1 cellular context compared by ENCODE assay signal in genomic region chr5:173327948-173328895, GRCh38.
TF ChIP-seq lines count a peak whose summit lies in the region.

A gene with protein sequence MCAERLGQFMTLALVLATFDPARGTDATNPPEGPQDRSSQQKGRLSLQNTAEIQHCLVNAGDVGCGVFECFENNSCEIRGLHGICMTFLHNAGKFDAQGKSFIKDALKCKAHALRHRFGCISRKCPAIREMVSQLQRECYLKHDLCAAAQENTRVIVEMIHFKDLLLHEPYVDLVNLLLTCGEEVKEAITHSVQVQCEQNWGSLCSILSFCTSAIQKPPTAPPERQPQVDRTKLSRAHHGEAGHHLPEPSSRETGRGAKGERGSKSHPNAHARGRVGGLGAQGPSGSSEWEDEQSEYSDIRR (minus strand): TSS chr5:173328414. CDS start chr5:173328193, 221 bp downstream.

TF ChIP-seq in HepG2, 621 proteins besides CTCF, POLR2A, EP300 and RAD21 (continued from another document and continues in another):
- TF ChIP-seq, protein P1, sequence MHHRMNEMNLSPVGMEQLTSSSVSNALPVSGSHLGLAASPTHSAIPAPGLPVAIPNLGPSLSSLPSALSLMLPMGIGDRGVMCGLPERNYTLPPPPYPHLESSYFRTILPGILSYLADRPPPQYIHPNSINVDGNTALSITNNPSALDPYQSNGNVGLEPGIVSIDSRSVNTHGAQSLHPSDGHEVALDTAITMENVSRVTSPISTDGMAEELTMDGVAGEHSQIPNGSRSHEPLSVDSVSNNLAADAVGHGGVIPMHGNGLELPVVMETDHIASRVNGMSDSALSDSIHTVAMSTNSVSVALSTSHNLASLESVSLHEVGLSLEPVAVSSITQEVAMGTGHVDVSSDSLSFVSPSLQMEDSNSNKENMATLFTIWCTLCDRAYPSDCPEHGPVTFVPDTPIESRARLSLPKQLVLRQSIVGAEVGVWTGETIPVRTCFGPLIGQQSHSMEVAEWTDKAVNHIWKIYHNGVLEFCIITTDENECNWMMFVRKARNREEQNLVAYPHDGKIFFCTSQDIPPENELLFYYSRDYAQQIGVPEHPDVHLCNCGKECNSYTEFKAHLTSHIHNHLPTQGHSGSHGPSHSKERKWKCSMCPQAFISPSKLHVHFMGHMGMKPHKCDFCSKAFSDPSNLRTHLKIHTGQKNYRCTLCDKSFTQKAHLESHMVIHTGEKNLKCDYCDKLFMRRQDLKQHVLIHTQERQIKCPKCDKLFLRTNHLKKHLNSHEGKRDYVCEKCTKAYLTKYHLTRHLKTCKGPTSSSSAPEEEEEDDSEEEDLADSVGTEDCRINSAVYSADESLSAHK (CRISPR knock-in tag; IDR thresholded peaks at IDR 0.05; ENCODE audit: borderline replicate concordance), result 0 out of 2 replicates have a peak, but pooled peaks have one; percentile 21
- no peak for TF ChIP-seq ZNF549 (CRISPR knock-in tag; IDR thresholded peaks at IDR 0.05)
- 0 out of 2 replicates have a peak, but pooled peaks have one; percentile 60 for TF ChIP-seq RARG (CRISPR knock-in tag; IDR thresholded peaks at IDR 0.05; ENCODE audit: low read depth)
- TF ChIP-seq ZNF337 (CRISPR knock-in tag; IDR thresholded peaks at IDR 0.05; ENCODE audit: borderline replicate concordance, low read depth), result peak; percentile 35; the same call in 1 of the 2 replicates
- TF ChIP-seq, protein P2, sequence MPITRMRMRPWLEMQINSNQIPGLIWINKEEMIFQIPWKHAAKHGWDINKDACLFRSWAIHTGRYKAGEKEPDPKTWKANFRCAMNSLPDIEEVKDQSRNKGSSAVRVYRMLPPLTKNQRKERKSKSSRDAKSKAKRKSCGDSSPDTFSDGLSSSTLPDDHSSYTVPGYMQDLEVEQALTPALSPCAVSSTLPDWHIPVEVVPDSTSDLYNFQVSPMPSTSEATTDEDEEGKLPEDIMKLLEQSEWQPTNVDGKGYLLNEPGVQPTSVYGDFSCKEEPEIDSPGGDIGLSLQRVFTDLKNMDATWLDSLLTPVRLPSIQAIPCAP (CRISPR knock-in tag; IDR thresholded peaks at IDR 0.05; ENCODE audit: low read depth), result no peak
- no peak for TF ChIP-seq BRCA1 (CRISPR knock-in tag; IDR thresholded peaks at IDR 0.05)
- TF ChIP-seq ZBTB20 (CRISPR knock-in tag; IDR thresholded peaks at IDR 0.05; ENCODE audit: borderline replicate concordance, low read depth), result no peak
- TF ChIP-seq MTA3 (CRISPR knock-in tag; IDR thresholded peaks at IDR 0.05), result no peak
- TF ChIP-seq ZNF263 (CRISPR knock-in tag; IDR thresholded peaks at IDR 0.05), result peak; percentile 85
- TF ChIP-seq HDAC6 (IDR thresholded peaks at IDR 0.05; ENCODE audit: low read depth, low read length), result no peak
- no peak for TF ChIP-seq ZNF354B (CRISPR knock-in tag; IDR thresholded peaks at IDR 0.05)
- TF ChIP-seq ZNF160 (CRISPR knock-in tag; IDR thresholded peaks at IDR 0.05), result 0 out of 2 replicates have a peak, but pooled peaks have one; percentile 46
- TF ChIP-seq ZNF121 (CRISPR knock-in tag; IDR thresholded peaks at IDR 0.05), result no peak
- peak; percentile 56 for TF ChIP-seq SSRP1 (CRISPR knock-in tag; IDR thresholded peaks at IDR 0.05)
- TF ChIP-seq ISL2 (CRISPR knock-in tag; IDR thresholded peaks at IDR 0.05), result peak; percentile 67
- no peak for TF ChIP-seq HMG20B (CRISPR knock-in tag; conservative IDR thresholded peaks at IDR 0.05)
- TF ChIP-seq MLLT10 (CRISPR knock-in tag; IDR thresholded peaks at IDR 0.05), result no peak
- no peak for TF ChIP-seq GPN1 (CRISPR knock-in tag; IDR thresholded peaks at IDR 0.05; ENCODE audit: borderline replicate concordance)
- no peak for TF ChIP-seq LCORL (IDR thresholded peaks at IDR 0.05)
- peak; percentile 40; the same call in 1 of the 2 replicates for TF ChIP-seq LCORL (CRISPR knock-in tag; IDR thresholded peaks at IDR 0.05)
- TF ChIP-seq CAMTA2 (CRISPR knock-in tag; IDR thresholded peaks at IDR 0.05; ENCODE audit: borderline replicate concordance), result peak; percentile 84
- no peak for TF ChIP-seq NR2F6 (IDR thresholded peaks at IDR 0.05)
- peak; percentile 41 for TF ChIP-seq NR2F6 (CRISPR knock-in tag; IDR thresholded peaks at IDR 0.05)
- TF ChIP-seq, protein P3, sequence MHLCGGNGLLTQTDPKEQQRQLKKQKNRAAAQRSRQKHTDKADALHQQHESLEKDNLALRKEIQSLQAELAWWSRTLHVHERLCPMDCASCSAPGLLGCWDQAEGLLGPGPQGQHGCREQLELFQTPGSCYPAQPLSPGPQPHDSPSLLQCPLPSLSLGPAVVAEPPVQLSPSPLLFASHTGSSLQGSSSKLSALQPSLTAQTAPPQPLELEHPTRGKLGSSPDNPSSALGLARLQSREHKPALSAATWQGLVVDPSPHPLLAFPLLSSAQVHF (CRISPR knock-in tag; IDR thresholded peaks at IDR 0.05), result peak; percentile 91
- TF ChIP-seq ZNF776 (CRISPR knock-in tag; IDR thresholded peaks at IDR 0.05), result no peak; the same call in none of the 2 replicates
- peak in 1 of 2 experiments; percentile 89; a peak in 2 of 4 replicates for TF ChIP-seq KLF16 (CRISPR knock-in tag; IDR thresholded peaks at IDR 0.05)
- no peak for TF ChIP-seq ZNF569 (CRISPR knock-in tag; IDR thresholded peaks at IDR 0.05; ENCODE audit: borderline replicate concordance)
- TF ChIP-seq, protein P4, sequence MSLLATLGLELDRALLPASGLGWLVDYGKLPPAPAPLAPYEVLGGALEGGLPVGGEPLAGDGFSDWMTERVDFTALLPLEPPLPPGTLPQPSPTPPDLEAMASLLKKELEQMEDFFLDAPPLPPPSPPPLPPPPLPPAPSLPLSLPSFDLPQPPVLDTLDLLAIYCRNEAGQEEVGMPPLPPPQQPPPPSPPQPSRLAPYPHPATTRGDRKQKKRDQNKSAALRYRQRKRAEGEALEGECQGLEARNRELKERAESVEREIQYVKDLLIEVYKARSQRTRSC (CRISPR knock-in tag; IDR thresholded peaks at IDR 0.05; ENCODE audit: low read depth), result peak; percentile 86; the same call in 1 of the 2 replicates
- TF ChIP-seq ZNF180 (CRISPR knock-in tag; IDR thresholded peaks at IDR 0.05; ENCODE audit: borderline replicate concordance, low read depth), result peak; percentile 62; the same call in 1 of the 2 replicates
- TF ChIP-seq, protein P5, sequence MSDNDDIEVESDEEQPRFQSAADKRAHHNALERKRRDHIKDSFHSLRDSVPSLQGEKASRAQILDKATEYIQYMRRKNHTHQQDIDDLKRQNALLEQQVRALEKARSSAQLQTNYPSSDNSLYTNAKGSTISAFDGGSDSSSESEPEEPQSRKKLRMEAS (IDR thresholded peaks at IDR 0.05), result peak; percentile 92
- no peak; the same call in 1 of the 2 replicates for TF ChIP-seq E2F1 (CRISPR knock-in tag; IDR thresholded peaks at IDR 0.05)
- peak; percentile 74 for TF ChIP-seq NFYC (CRISPR knock-in tag; IDR thresholded peaks at IDR 0.05)
- no peak for TF ChIP-seq TBX3 (IDR thresholded peaks at IDR 0.05; ENCODE audit: borderline replicate concordance)
- TF ChIP-seq NCOA1 (CRISPR knock-in tag; IDR thresholded peaks at IDR 0.05), result no peak
- TF ChIP-seq TCF12 (IDR thresholded peaks at IDR 0.05), result no peak
- no peak for TF ChIP-seq TCF12 (CRISPR knock-in tag; IDR thresholded peaks at IDR 0.05)
- TF ChIP-seq MIXL1 (CRISPR knock-in tag; IDR thresholded peaks at IDR 0.05), result peak; percentile 54; the same call in 1 of the 2 replicates
- peak; percentile 44 for TF ChIP-seq AHR (CRISPR knock-in tag; IDR thresholded peaks at IDR 0.05)
- peak in 1 of 2 experiments; percentile 93; a peak in 2 of 4 replicates for TF ChIP-seq ATF4 (CRISPR knock-in tag; IDR thresholded peaks at IDR 0.05)
- peak; percentile 41 for TF ChIP-seq SKI (IDR thresholded peaks at IDR 0.05; ENCODE audit: partially characterized antibody)
- TF ChIP-seq, protein P6, sequence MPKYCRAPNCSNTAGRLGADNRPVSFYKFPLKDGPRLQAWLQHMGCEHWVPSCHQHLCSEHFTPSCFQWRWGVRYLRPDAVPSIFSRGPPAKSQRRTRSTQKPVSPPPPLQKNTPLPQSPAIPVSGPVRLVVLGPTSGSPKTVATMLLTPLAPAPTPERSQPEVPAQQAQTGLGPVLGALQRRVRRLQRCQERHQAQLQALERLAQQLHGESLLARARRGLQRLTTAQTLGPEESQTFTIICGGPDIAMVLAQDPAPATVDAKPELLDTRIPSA (CRISPR knock-in tag; IDR thresholded peaks at IDR 0.05; ENCODE audit: borderline replicate concordance), result no peak
- TF ChIP-seq CBX1 (IDR thresholded peaks at IDR 0.05; ENCODE audit: low read depth), result peak; percentile 61
- TF ChIP-seq MATR3 (CRISPR knock-in tag; IDR thresholded peaks at IDR 0.05), result no peak
- peak; percentile 32; the same call in 1 of the 2 replicates for TF ChIP-seq PRMT3 (CRISPR knock-in tag; IDR thresholded peaks at IDR 0.05; ENCODE audit: borderline replicate concordance, low read depth)
- TF ChIP-seq, protein P7, sequence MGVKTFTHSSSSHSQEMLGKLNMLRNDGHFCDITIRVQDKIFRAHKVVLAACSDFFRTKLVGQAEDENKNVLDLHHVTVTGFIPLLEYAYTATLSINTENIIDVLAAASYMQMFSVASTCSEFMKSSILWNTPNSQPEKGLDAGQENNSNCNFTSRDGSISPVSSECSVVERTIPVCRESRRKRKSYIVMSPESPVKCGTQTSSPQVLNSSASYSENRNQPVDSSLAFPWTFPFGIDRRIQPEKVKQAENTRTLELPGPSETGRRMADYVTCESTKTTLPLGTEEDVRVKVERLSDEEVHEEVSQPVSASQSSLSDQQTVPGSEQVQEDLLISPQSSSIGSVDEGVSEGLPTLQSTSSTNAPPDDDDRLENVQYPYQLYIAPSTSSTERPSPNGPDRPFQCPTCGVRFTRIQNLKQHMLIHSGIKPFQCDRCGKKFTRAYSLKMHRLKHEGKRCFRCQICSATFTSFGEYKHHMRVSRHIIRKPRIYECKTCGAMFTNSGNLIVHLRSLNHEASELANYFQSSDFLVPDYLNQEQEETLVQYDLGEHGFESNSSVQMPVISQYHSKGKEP (CRISPR knock-in tag; IDR thresholded peaks at IDR 0.05), result no peak
- no peak for TF ChIP-seq ZFP36L1 (CRISPR knock-in tag; IDR thresholded peaks at IDR 0.05)
- TF ChIP-seq ZNF30 (CRISPR knock-in tag; IDR thresholded peaks at IDR 0.05), result 0 out of 2 replicates have a peak, but pooled peaks have one; percentile 75
- TF ChIP-seq ZNF333 (CRISPR knock-in tag; IDR thresholded peaks at IDR 0.05; ENCODE audit: borderline replicate concordance), result no peak; the same call in 1 of the 2 replicates
- 0 out of 2 replicates have a peak, but pooled peaks have one; percentile 68 for TF ChIP-seq ZNF670 (CRISPR knock-in tag; IDR thresholded peaks at IDR 0.05; ENCODE audit: borderline replicate concordance)
- no peak for TF ChIP-seq TEAD2 (CRISPR knock-in tag; IDR thresholded peaks at IDR 0.05)
- TF ChIP-seq HNRNPLL (IDR thresholded peaks at IDR 0.05; ENCODE audit: low read depth, low read length, poor library complexity, severe bottlenecking), result peak; percentile 95
- peak; percentile 81 for TF ChIP-seq ZNF12 (CRISPR knock-in tag; IDR thresholded peaks at IDR 0.05)
- TF ChIP-seq, protein P8, sequence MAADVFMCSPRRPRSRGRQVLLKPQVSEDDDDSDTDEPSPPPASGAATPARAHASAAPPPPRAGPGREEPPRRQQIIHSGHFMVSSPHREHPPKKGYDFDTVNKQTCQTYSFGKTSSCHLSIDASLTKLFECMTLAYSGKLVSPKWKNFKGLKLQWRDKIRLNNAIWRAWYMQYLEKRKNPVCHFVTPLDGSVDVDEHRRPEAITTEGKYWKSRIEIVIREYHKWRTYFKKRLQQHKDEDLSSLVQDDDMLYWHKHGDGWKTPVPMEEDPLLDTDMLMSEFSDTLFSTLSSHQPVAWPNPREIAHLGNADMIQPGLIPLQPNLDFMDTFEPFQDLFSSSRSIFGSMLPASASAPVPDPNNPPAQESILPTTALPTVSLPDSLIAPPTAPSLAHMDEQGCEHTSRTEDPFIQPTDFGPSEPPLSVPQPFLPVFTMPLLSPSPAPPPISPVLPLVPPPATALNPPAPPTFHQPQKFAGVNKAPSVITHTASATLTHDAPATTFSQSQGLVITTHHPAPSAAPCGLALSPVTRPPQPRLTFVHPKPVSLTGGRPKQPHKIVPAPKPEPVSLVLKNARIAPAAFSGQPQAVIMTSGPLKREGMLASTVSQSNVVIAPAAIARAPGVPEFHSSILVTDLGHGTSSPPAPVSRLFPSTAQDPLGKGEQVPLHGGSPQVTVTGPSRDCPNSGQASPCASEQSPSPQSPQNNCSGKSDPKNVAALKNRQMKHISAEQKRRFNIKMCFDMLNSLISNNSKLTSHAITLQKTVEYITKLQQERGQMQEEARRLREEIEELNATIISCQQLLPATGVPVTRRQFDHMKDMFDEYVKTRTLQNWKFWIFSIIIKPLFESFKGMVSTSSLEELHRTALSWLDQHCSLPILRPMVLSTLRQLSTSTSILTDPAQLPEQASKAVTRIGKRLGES (CRISPR knock-in tag; IDR thresholded peaks at IDR 0.05; ENCODE audit: borderline replicate concordance), result 0 out of 2 replicates have a peak, but pooled peaks have one; percentile 54
- no peak; the same call in 1 of the 2 replicates for TF ChIP-seq ZBTB26 (CRISPR knock-in tag; IDR thresholded peaks at IDR 0.05; ENCODE audit: borderline replicate concordance)
- no peak for TF ChIP-seq CHCHD3 (CRISPR knock-in tag; IDR thresholded peaks at IDR 0.05)
- TF ChIP-seq ZNF225 (CRISPR knock-in tag; IDR thresholded peaks at IDR 0.05), result peak; percentile 77; the same call in 1 of the 2 replicates
